Comparison of ENCODE assay signal across 1 cellular context in the genomic region with DNA sequence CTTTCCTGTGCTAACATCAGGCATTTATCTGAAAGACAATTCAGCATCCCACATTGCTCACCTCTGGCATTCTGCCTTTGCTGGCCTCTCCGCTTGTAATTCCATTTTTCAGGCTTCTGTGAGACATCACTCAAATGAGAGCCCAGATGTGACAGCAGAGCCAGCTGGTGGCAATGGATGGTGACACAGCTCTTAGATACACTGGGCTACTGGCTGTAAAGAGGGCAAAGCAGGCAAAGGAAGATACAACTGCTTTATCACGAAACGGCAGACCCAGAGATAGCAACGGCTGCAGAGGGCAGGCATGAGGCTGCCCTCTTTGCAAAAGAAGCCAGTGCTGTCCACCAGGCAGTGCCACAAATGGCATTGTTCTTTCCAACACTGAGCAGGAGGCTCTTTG.
TF ChIP-seq lines count a peak whose summit lies in the region.

No MANE protein-coding gene starts in this region.

TF ChIP-seq in SK-N-SH, 30 proteins besides CTCF, POLR2A, EP300 and RAD21 (continued from another document):
- TF ChIP-seq RXRA (IDR thresholded peaks at IDR 0.05; ENCODE audit: borderline replicate concordance, low read depth) (no peak), NRF1 (IDR thresholded peaks at IDR 0.05; ENCODE audit: low read depth, low read length) (no peak), NFIC (IDR thresholded peaks at IDR 0.05; ENCODE audit: borderline replicate concordance) (no peak), GATA2 (CRISPR knock-in tag; IDR thresholded peaks at IDR 0.05) (peak; percentile 88), MAX (IDR thresholded peaks at IDR 0.05; ENCODE audit: low read depth) (no peak), GABPA (IDR thresholded peaks at IDR 0.05; ENCODE audit: low read depth) (no peak), MEF2A (IDR thresholded peaks at IDR 0.05; ENCODE audit: borderline replicate concordance, low read depth) (no peak), FOSL2 (IDR thresholded peaks at IDR 0.05; ENCODE audit: borderline replicate concordance, low read depth) (no peak), JUND (IDR thresholded peaks at IDR 0.05) (no peak), FOXM1 (IDR thresholded peaks at IDR 0.05; ENCODE audit: low read depth) (no peak), SMC3 (IDR thresholded peaks at IDR 0.05; ENCODE audit: low read depth, low read length) (peak; percentile 46; the same call in 1 of the 2 replicates), CHD2 (IDR thresholded peaks at IDR 0.05; ENCODE audit: low read length, partially characterized antibody) (peak; percentile 72), TAF1 (IDR thresholded peaks at IDR 0.05; ENCODE audit: borderline replicate concordance, low read depth, low read length) (no peak), FOXJ3 (CRISPR knock-in tag; IDR thresholded peaks at IDR 0.05) (peak; percentile 96), PBX3 (IDR thresholded peaks at IDR 0.05) (peak; percentile 21; the same call in 1 of the 2 replicates), SIN3A (IDR thresholded peaks at IDR 0.05; ENCODE audit: borderline replicate concordance, low read depth, low read length) (no peak), YY1 (IDR thresholded peaks at IDR 0.05; ENCODE audit: low read depth) (no peak), USF1 (IDR thresholded peaks at IDR 0.05; ENCODE audit: borderline replicate concordance, low read depth) (no peak), TCF12 (IDR thresholded peaks at IDR 0.05) (peak; percentile 46; the same call in 1 of the 2 replicates), TEAD4 (IDR thresholded peaks at IDR 0.05; ENCODE audit: borderline replicate concordance, insufficient read depth) (no peak), POLR2AphosphoS5 (IDR thresholded peaks at IDR 0.05; ENCODE audit: low read depth, low read length) (no peak), ELF1 (IDR thresholded peaks at IDR 0.05) (no peak), RCOR1 (IDR thresholded peaks at IDR 0.05; ENCODE audit: low read length) (peak; percentile 92), RFX5 (IDR thresholded peaks at IDR 0.05; ENCODE audit: low read length) (no peak), MXI1 (IDR thresholded peaks at IDR 0.05; ENCODE audit: low read depth, low read length) (peak; percentile 26; the same call in 1 of the 2 replicates), EZH2phosphoT487 (IDR thresholded peaks at IDR 0.05; ENCODE audit: borderline replicate concordance, low read depth) (no peak), REST (IDR thresholded peaks at IDR 0.05; ENCODE audit: low read depth, low read length) (no peak)
- TF ChIP-seq, protein P1, sequence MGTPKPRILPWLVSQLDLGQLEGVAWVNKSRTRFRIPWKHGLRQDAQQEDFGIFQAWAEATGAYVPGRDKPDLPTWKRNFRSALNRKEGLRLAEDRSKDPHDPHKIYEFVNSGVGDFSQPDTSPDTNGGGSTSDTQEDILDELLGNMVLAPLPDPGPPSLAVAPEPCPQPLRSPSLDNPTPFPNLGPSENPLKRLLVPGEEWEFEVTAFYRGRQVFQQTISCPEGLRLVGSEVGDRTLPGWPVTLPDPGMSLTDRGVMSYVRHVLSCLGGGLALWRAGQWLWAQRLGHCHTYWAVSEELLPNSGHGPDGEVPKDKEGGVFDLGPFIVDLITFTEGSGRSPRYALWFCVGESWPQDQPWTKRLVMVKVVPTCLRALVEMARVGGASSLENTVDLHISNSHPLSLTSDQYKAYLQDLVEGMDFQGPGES (IDR thresholded peaks at IDR 0.05; ENCODE audit: low read depth, low read length): no peak
- TF ChIP-seq, protein P2, sequence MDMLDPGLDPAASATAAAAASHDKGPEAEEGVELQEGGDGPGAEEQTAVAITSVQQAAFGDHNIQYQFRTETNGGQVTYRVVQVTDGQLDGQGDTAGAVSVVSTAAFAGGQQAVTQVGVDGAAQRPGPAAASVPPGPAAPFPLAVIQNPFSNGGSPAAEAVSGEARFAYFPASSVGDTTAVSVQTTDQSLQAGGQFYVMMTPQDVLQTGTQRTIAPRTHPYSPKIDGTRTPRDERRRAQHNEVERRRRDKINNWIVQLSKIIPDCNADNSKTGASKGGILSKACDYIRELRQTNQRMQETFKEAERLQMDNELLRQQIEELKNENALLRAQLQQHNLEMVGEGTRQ (IDR thresholded peaks at IDR 0.05; ENCODE audit: borderline replicate concordance, low read depth, low read length): no peak
